ENCODE assay signal across 13 cellular contexts in the genomic region with DNA sequence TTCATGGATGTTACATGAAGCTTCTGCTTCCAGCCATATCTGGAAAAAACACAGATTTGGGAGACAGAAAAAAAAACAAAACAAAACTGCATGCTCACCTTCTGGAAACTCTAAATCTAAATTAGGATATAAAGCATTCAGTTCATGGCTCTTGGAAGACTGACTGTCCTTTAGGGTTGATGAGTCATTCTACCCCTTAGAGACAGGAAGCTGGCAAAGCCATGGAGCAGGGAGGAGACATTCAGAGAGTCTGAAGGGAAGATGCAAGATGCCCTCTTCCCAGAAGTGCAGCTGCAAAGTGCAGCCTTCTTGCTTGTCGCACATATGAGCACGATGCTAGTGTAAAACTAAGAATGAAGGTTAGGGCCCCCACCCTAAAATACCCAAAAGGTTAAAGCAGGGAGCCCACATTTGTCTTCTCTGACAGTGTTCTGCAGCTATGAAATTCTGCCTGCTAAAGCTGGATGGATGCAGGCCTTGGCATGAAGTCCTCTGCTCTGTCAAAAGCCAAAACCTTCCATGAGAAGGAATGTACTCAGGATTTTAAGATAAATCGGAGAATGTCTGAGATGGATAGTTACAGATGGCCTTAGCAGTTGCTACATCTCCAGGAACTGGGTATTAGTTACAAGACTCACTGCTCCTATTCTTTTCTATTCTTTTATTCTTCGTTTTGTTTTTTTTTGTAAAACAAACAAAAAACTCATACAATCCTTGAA.
DNase-seq lines count a peak whose midpoint lies in the region; ATAC-seq and TF ChIP-seq lines count a peak whose summit lies in the region.
"Had no signal": no experiment of that assay in that cellular context is flagged by ENCODE, and none has a peak within 500 bp of the region (broad histone marks: within the 10 kb centered on the region; RNA-seq: fewer than 3 reads in every experiment).

No MANE protein-coding gene starts in this region.

- ATAC-seq in sciatic nerve = peak; percentile 39
- no peak for ATAC-seq in HG03565 (IDR thresholded peaks at IDR 0.05; ENCODE audit: unreplicated experiment)
- ATAC-seq: stimulated activated naive B cell treated with anti-CD40 and anti-IgM and Interleukin-4, amounts not matched to agents 10 μg/mL and 1 μg/mL and 100 μg/mL, for 72 hours had no signal

- TF ChIP-seq CTCF in fibroblast of mammary gland (conservative IDR thresholded peaks at IDR 0.05; ENCODE audit: control insufficient read depth, insufficient read depth, low read depth, low read length) = no peak

- intact Hi-C loops in sciatic nerve (cut with DNase I) = no loop called here

- DNase-seq in GM04504 (ENCODE audit: low read depth) (peak; percentile 61), RPMI7951 (ENCODE audit: low read depth) (peak; percentile 89), fibroblast of mammary gland (ENCODE audit: low read depth) (peak; percentile 73), sciatic nerve (ENCODE audit: low spot score) (no peak), iPS-NIHi11 (ENCODE audit: low spot score) (no peak), RPMI8226 (no peak), NCI-H1417 (lab: John Stamatoyannopoulos, UW) (no peak)
- DNase-seq: activated T-cell treated with anti-CD3 and anti-CD28 coated beads, Interleukin-2, amount 50 U/mL, for 1 hour; H9; heart left ventricle; NCI-H1092; stimulated activated naive B cell treated with anti-CD40 and anti-IgM and Interleukin-4, amounts not matched to agents 10 μg/mL and 1 μg/mL and 100 μg/mL, for 72 hours had no signal

- no peak overlapping the region for H3K4me3 ChIP-seq in fibroblast of mammary gland (ENCODE audit: control insufficient read depth, low read depth, low read length)
- H3K4me3 ChIP-seq: heart left ventricle had no signal

Comparison
In these comparisons a context has a peak if more than half of its experiments do, and no peak if none do; other contexts are left out.
1. DNase-seq: peak in GM04504 (single experiment), RPMI7951 (single experiment) and fibroblast of mammary gland (single experiment); none in sciatic nerve (single experiment), iPS-NIHi11 (single experiment), RPMI8226 (single experiment) and NCI-H1417 (0 of 3).